Comparison of ENCODE assay signal across 10 cellular contexts in the genomic region with DNA sequence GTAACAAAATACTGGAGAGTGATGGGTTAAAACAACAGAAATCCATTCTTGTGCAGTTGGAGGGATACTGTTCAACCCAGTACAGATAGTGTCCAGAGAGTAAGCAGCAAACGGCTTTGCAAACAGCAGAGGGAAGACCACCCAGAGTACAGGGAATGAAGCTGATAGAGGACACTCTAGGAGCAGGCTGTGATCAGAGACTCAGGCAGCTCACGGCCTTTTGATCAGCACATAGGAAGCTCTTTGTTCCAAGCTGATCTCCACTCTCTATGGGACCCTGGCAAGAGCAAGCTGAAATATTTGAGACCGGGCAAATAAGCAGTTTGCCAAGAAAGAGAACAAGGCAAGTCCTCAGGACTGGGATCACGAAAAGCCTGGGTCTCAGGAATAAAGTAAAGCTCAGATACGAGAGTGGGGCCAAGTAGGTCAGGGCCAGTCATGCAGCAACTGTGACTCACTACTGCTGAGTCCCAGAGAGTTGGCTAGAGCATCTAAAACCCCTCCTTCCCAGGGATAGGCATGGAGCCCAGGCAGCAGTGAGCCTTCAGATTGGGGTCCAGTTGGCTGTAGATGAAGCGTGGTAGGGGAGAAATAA. TPM values are rescaled to one million over a fixed set of nuclear protein-coding genes. Genes with fewer than 3 reads are reported as not detected.
A peak's percentile ranks its signal among the peaks of the same experiment; 100 is the strongest.
DNase-seq lines count a peak whose midpoint lies in the region; ATAC-seq and TF ChIP-seq lines count a peak whose summit lies in the region.
"Had no signal": no experiment of that assay in that cellular context is flagged by ENCODE, and none has a peak within 500 bp of the region (broad histone marks: within the 10 kb centered on the region; RNA-seq: fewer than 3 reads in every experiment).

No MANE protein-coding gene starts in this region.

- no TSS peak for BruUV-seq in Panc1 (replicated peaks; lab: Mats Ljungman, UMichigan)

- ATAC-seq in Panc1 (peak; percentile 87), HG02981 (IDR thresholded peaks at IDR 0.05; ENCODE audit: unreplicated experiment) (no peak), HG03378 (IDR thresholded peaks at IDR 0.05; ENCODE audit: unreplicated experiment) (no peak)

- in situ Hi-C loops in Panc1 (cut with HindIII; ENCODE audit: low pct_unique_long_range_greater_than_20kb, low sequenced_read_pairs): no loop called here

- CTCF ChIA-PET in Panc1 (lab: Charles Lee): no interaction called here

- peaks cover 7% of the 10 kb centered on the region; the same call in 1 of the 2 replicates for H3K36me3 ChIP-seq in Panc1 (ENCODE audit: control insufficient read depth, insufficient read depth, low read length)

- no peaks in the 10 kb centered on the region for H3K9me3 ChIP-seq in Panc1 (ENCODE audit: control insufficient read depth, insufficient read depth, low read depth, low read length)

- H3K4me1 ChIP-seq in Panc1 (ENCODE audit: control insufficient read depth, insufficient read depth, low read length): peaks cover 8% of the 10 kb centered on the region

- H3K27me3 ChIP-seq in Panc1 (ENCODE audit: control insufficient read depth, insufficient read depth, low read length): no peaks in the 10 kb centered on the region

- DNase-seq in AG09319 (ENCODE audit: extremely low read depth, low read depth) (peak; percentile 47), Panc1 (ENCODE audit: low read depth, low spot score) (no peak), fibroblast of gingiva (ENCODE audit: low read depth) (peak; percentile 76), non-pigmented ciliary epithelial cell (ENCODE audit: low read depth) (peak; percentile 35), NCI-H510A (lab: John Stamatoyannopoulos, UW) (no peak), NCI-H2196 treated with DMSO at 0.1 percent for 48 hours (lab: John Stamatoyannopoulos, UW; ENCODE audit: unreplicated experiment) (no peak)
- DNase-seq: GOT3, NCI-H2081 treated with DMSO at 0.1 percent for 48 hours had no signal

- intact Hi-C loops in Panc1 (cut with micrococcal nuclease; ENCODE audit: unreplicated experiment): no loop called here

- no peak for TF ChIP-seq CTCF in AG09319 (IDR thresholded peaks at IDR 0.05; ENCODE audit: low read depth, low read length)
- no peak for TF ChIP-seq CTCF in Panc1 (IDR thresholded peaks at IDR 0.05)

- H3K27ac ChIP-seq in Panc1 (ENCODE audit: low read length): peak overlapping the region; percentile 9; the same call in 1 of the 2 replicates

- H3K4me3 ChIP-seq in Panc1 (ENCODE audit: low read depth in 2 of 2, low read length in 2 of 2): no peak overlapping the region

- POLR2A ChIA-PET in Panc1 (lab: Charles Lee): interaction anchor here (0.6 to 1.5 kb wide), 2 partner anchors 14 to 47 kb away, joined by 3 to 4 read pairs; no protein-coding TSS in a partner anchor

RNA-seq across cellular contexts. Expression of gene MELK, which starts 52.4 kb away (rescaled TPM):
- total RNA-seq in Panc1 (2021; ENCODE audit: unreplicated experiment): 112 TPM
- 41.0 TPM for polyA plus RNA-seq in Panc1 (2012; ENCODE audit: insufficient read length)

Comparison
In these comparisons a context has a peak if more than half of its experiments do, and no peak if none do; other contexts are left out.
1. DNase-seq: peak in AG09319 (single experiment), fibroblast of gingiva (single experiment) and non-pigmented ciliary epithelial cell (single experiment); none in Panc1 (single experiment), NCI-H510A (single experiment) and NCI-H2196 treated with DMSO at 0.1 percent for 48 hours (single experiment).